Comparison of ENCODE assay signal across 8 cellular contexts in the genomic region with DNA sequence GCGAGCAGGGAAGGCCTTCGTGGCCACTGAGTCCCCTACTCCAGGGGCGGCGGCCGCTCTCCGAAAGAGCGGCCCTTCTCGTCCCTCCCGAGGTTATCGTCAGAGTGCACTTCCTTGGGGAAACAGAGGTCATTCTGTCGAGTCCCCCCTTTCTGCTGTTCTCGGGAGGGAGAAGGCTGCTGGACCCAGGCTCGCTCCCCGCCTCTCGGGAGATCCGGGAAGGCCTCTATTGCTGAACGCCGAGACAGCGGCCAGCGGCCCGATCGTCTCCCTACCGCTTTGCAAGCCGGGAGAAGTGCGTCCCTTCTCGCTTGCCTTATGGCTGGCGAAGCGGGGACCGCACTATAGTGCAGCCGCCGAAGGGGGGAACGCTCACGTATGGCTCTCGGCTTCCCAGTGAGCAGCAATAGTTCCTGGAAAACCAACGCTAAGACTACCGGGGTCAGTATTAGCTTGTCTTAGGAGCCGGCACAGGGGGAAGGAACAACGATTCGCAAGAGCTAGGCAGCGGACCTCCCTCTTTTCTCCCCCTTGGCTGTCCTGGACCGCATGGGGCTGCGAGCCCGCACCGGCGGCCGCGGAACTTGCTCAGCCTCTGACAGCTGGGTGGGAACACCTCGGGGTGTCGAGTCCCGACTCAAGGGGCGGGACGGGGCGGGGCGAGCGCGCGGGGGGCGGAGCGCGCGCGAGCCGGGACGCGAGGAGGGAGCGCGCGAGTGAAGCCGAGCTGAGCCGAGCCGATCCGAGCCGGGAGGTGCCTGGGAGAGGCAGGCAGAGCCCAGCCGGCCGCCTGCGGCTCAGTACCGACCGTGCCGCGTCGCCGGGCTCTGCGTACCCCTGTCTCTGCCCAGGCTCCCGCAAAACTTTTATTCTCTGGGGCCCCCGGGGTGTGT. TPM values are rescaled to one million over a fixed set of nuclear protein-coding genes. Genes with fewer than 3 reads are reported as not detected.
A peak's percentile ranks its signal among the peaks of the same experiment; 100 is the strongest.
DNase-seq lines count a peak whose midpoint lies in the region; ATAC-seq and TF ChIP-seq lines count a peak whose summit lies in the region.

No MANE protein-coding gene starts in this region.

- peak overlapping the region; percentile 94 to 97 for H3K4me3 Mint-ChIP-seq in activated T-cell treated with anti-CD3 and anti-CD28 coated beads, Interleukin-2, amount 50 U/mL, for 72 hours

- TF ChIP-seq CTCF in Panc1 (IDR thresholded peaks at IDR 0.05), result no peak
- no peak for TF ChIP-seq CTCF in esophagus muscularis mucosa (IDR thresholded peaks at IDR 0.05)

- peak overlapping the region; percentile 95 for H3K27ac ChIP-seq in Panc1 (ENCODE audit: low read length)
- peak overlapping the region; percentile 92 to 97 (median 96) for H3K27ac ChIP-seq in esophagus muscularis mucosa (replicated peaks in 1 of 4)

- POLR2A ChIA-PET in Panc1 (lab: Charles Lee), result interaction anchor here (0.7 kb wide), 2 partner anchors 25 to 370 kb away, joined by 3 read pairs; no protein-coding TSS in a partner anchor

- H3K36me3 ChIP-seq in Panc1 (ENCODE audit: control insufficient read depth, insufficient read depth, low read length) (no peaks in the 10 kb centered on the region), esophagus muscularis mucosa (no peaks in the 10 kb centered on the region)

- H3K4me3 ChIP-seq in Panc1 (ENCODE audit: low read depth in 2 of 2, low read length in 2 of 2) (peak overlapping the region; percentile 84 to 93), esophagus muscularis mucosa (peak overlapping the region; percentile 89 to 94 (median 92))

- H3K9me3 ChIP-seq in Panc1 (ENCODE audit: control insufficient read depth, insufficient read depth, low read depth, low read length) (no peaks in the 10 kb centered on the region), esophagus muscularis mucosa (no peaks in the 10 kb centered on the region)

- H3K4me1 ChIP-seq in Panc1 (ENCODE audit: control insufficient read depth, insufficient read depth, low read length), result peaks cover 28% of the 10 kb centered on the region
- H3K4me1 ChIP-seq in esophagus muscularis mucosa, result peaks cover 10 to 50% (median 43%) of the 10 kb centered on the region in 4 donors

- intact Hi-C loops in Panc1 (cut with micrococcal nuclease; ENCODE audit: unreplicated experiment) (loop anchor here (10.0 kb wide), 1 partner anchor 180 kb away; no protein-coding TSS in a partner anchor), esophagus muscularis mucosa (cut with DNase I) (loop anchor here (5.0 kb wide), 4 partner anchors 52 to 188 kb away; partner anchors contain the start of gene KPNA4)

- in situ Hi-C loops in Panc1 (cut with HindIII; ENCODE audit: low pct_unique_long_range_greater_than_20kb, low sequenced_read_pairs), result no loop called here

- H3K27me3 Mint-ChIP-seq in activated T-cell treated with anti-CD3 and anti-CD28 coated beads, Interleukin-2, amount 50 U/mL, for 72 hours (ENCODE audit: low read depth), result peaks cover 17% of the 10 kb centered on the region

- peak; percentile 86 for ATAC-seq in GM21786 (IDR thresholded peaks at IDR 0.05; ENCODE audit: unreplicated experiment)
- peak; percentile 90 for ATAC-seq in Panc1
- peak; percentile 86 to 88 for ATAC-seq in activated T-cell treated with anti-CD3 and anti-CD28 coated beads, Interleukin-2, amount 50 U/mL, for 72 hours (replicated peaks in 1 of 2)

- BruUV-seq in Panc1 (replicated peaks; lab: Mats Ljungman, UMichigan), result no TSS peak

- H3K36me3 Mint-ChIP-seq in activated T-cell treated with anti-CD3 and anti-CD28 coated beads, Interleukin-2, amount 50 U/mL, for 72 hours (ENCODE audit: insufficient read depth in 2 of 2), result peaks cover 0 to 2% of the 10 kb centered on the region in 2 donors

- TF ChIP-seq EP300 in esophagus muscularis mucosa (IDR thresholded peaks at IDR 0.05), result no peak

- WGBS in esophagus muscularis mucosa, result 0% methylated on average over 18 of the region's 85 CpGs

- DNase-seq in DMS79 treated with DMSO at 0.1 percent for 48 hours (lab: John Stamatoyannopoulos, UW), result peak; percentile 87
- peak; percentile 93 for DNase-seq in KG1 (lab: John Stamatoyannopoulos, UW)
- peak; percentile 85 for DNase-seq in Panc1 (ENCODE audit: low read depth, low spot score)
- peak; percentile 89 to 92 for DNase-seq in activated T-cell treated with anti-CD3 and anti-CD28 coated beads, Interleukin-2, amount 50 U/mL, for 72 hours
- DNase-seq in esophagus muscularis mucosa (ENCODE audit: extremely low spot score), result peak; percentile 97
- peak; percentile 92 for DNase-seq in myocyte (ENCODE audit: low read depth)
- peak; percentile 73 for DNase-seq in stimulated activated CD8-positive, alpha-beta memory T cell treated with anti-CD3 and anti-CD28 coated beads, Interleukin-7, amount 100 ng/mL, for 24 hours (ENCODE audit: low read depth)

- H3K27ac Mint-ChIP-seq in activated T-cell treated with anti-CD3 and anti-CD28 coated beads, Interleukin-2, amount 50 U/mL, for 72 hours, result peak overlapping the region; percentile 93

- no peaks in the 10 kb centered on the region for H3K9me3 Mint-ChIP-seq in activated T-cell treated with anti-CD3 and anti-CD28 coated beads, Interleukin-2, amount 50 U/mL, for 72 hours

- no peaks in the 10 kb centered on the region for H3K27me3 ChIP-seq in Panc1 (ENCODE audit: control insufficient read depth, insufficient read depth, low read length)
- H3K27me3 ChIP-seq in esophagus muscularis mucosa, result no peaks in the 10 kb centered on the region

- peak; percentile 29 for TF ChIP-seq POLR2A in esophagus muscularis mucosa (IDR thresholded peaks at IDR 0.05; ENCODE audit: low read depth)

- CTCF ChIA-PET in Panc1 (lab: Charles Lee), result no interaction called here

- H3K4me1 Mint-ChIP-seq in activated T-cell treated with anti-CD3 and anti-CD28 coated beads, Interleukin-2, amount 50 U/mL, for 72 hours (ENCODE audit: low read depth), result peaks cover 28% of the 10 kb centered on the region

RNA-seq across cellular contexts. Expression of gene PPM1L, which starts 0.9 kb away (rescaled TPM):
- total RNA-seq in Panc1 (2021; ENCODE audit: unreplicated experiment), result 23.8 TPM
- polyA plus RNA-seq in Panc1 (2012; ENCODE audit: insufficient read length), result 8.3 TPM
- total RNA-seq in activated T-cell treated with anti-CD3 and anti-CD28 coated beads, Interleukin-2, amount 50 U/mL, for 72 hours, result 1 to 10 TPM; 6.4 to 7.8 TPM
- 10 to 100 TPM; 30.8 to 88.1 (median 52.7) TPM for total RNA-seq in esophagus muscularis mucosa
- 4.0 and 5.1 TPM in 2 replicates for total RNA-seq in myocyte
- polyA plus RNA-seq in myocyte (2012), result 0.30 TPM

Comparison
In these comparisons a context has a peak if more than half of its experiments do, and no peak if none do; other contexts are left out.
1. Peak in every context shown above with its lines: DNase-seq, ATAC-seq, H3K4me3 ChIP-seq and H3K27ac ChIP-seq.